1 cellular context compared by ENCODE assay signal in the genomic region with DNA sequence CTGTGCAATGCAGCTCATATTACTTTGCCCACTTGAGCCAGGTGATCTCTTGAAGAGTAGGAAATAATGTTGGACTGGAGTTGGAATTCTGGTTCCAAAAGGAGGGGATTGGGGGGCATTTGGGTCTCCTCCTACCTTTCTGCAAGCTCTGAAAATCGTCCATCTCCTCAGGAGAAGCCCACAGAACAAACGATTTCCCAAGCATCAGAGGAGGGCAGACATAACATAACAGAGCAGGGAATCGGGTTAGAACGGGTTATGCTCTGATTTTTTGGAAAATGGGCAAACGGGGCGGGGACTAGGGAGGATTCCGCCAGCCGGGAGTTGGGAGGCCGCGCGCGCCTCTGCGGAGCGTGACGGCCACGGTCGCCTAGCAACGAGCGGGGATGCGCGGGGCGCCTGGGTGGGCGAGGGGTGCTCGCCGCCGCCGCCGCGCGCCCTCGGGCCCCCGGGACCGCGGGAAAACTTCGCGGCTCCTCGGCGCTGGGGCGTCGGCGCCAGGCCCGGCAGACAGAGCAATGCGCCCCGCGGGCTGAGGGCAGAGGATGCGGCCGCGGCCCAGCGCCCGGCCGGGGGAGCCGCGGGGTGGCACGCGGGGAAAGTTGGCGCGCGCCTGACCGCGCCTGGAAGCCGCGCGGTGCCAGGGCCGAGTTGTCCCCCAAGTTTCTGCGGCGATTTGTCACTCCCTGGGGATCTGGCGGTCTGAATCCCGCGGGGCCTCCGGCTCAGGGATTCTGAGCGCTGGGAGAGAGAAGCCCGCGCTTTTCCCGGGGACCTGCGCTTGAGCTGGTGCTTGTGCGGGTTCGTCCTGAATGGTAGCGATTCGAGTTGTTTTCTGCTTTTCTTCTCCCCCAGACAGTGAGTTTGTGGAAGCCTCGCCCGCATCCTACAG.
TF ChIP-seq lines count a peak whose summit lies in the region.

No MANE protein-coding gene starts in this region.

TF ChIP-seq in endothelial cell of umbilical vein, 7 proteins besides CTCF, POLR2A, EP300 and RAD21:
- no peak for TF ChIP-seq MYC (IDR thresholded peaks at IDR 0.05; ENCODE audit: low read depth, low read length)
- TF ChIP-seq FOS (IDR thresholded peaks at IDR 0.05; ENCODE audit: borderline replicate concordance, insufficient read depth, low read length) = no peak
- TF ChIP-seq POLR2AphosphoS5 (IDR thresholded peaks at IDR 0.05; ENCODE audit: insufficient read depth, low read depth, low read length) = no peak
- TF ChIP-seq GATA2 (IDR thresholded peaks at IDR 0.05; ENCODE audit: insufficient read depth, insufficient read length, low read depth, low read length) = no peak
- TF ChIP-seq, protein P1, sequence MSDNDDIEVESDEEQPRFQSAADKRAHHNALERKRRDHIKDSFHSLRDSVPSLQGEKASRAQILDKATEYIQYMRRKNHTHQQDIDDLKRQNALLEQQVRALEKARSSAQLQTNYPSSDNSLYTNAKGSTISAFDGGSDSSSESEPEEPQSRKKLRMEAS (IDR thresholded peaks at IDR 0.05; ENCODE audit: insufficient read depth, insufficient read length) = no peak
- no peak for TF ChIP-seq EZH2 (IDR thresholded peaks at IDR 0.05; ENCODE audit: borderline replicate concordance, low read depth, low read length, severe bottlenecking)
- no peak for TF ChIP-seq JUN (IDR thresholded peaks at IDR 0.05; ENCODE audit: borderline replicate concordance, insufficient read depth, insufficient read length, low read depth)
